Comparison of ENCODE assay signal across 8 cellular contexts in genomic region chr11:1546536-1547466, GRCh38. TPM values are rescaled to one million over a fixed set of nuclear protein-coding genes. Genes with fewer than 3 reads are reported as not detected.
DNase-seq lines count a peak whose midpoint lies in the region; ATAC-seq, FAIRE-seq and TF ChIP-seq lines count a peak whose summit lies in the region.

No MANE protein-coding gene starts in this region.

- H3K9me3 Mint-ChIP-seq in osteocyte (ENCODE audit: unreplicated experiment), result no peaks in the 10 kb centered on the region

- FAIRE-seq in frontal cortex (lab: Jason Lieb, UNC), result no peak

- peak; percentile 96 for TF ChIP-seq CTCF in osteocyte (IDR thresholded peaks at IDR 0.05)

- no peak for ATAC-seq in GM21390 (IDR thresholded peaks at IDR 0.05; ENCODE audit: unreplicated experiment)

- DNase-seq in NCI-H2107 (lab: John Stamatoyannopoulos, UW) (peak; percentile 45), NCI-H2107 treated with DMSO at 0.1 percent for 48 hours (lab: John Stamatoyannopoulos, UW; ENCODE audit: unreplicated experiment) (no peak), NCI-H2196 (lab: John Stamatoyannopoulos, UW; ENCODE audit: unreplicated experiment) (peak; percentile 71), activated T-cell treated with anti-CD3 and anti-CD28 coated beads for 48 hours (ENCODE audit: low read depth) (peak; percentile 54), frontal cortex (ENCODE audit: low spot score in 2 of 2) (peak; percentile 89 to 90), osteocyte (ENCODE audit: extremely low spot score, unreplicated experiment) (no peak), globus pallidus (ENCODE audit: low spot score) (no peak)

- H3K27me3 Mint-ChIP-seq in osteocyte (ENCODE audit: unreplicated experiment), result peaks cover 12% of the 10 kb centered on the region

- no peak overlapping the region for H3K27ac Mint-ChIP-seq in osteocyte (ENCODE audit: unreplicated experiment)

- H3K36me3 Mint-ChIP-seq in osteocyte (ENCODE audit: unreplicated experiment), result no peaks in the 10 kb centered on the region

- H3K4me1 Mint-ChIP-seq in osteocyte (ENCODE audit: unreplicated experiment), result peaks cover 7% of the 10 kb centered on the region

- no peak overlapping the region for H3K4me3 Mint-ChIP-seq in osteocyte (ENCODE audit: unreplicated experiment)

RNA-seq across cellular contexts. Expression of gene DUSP8, which starts 25.3 kb away (rescaled TPM):
- total RNA-seq in frontal cortex, result 4.1 TPM
- 5.4 and 7.7 TPM in 2 replicates for total RNA-seq in osteocyte

RNA-seq across cellular contexts. Expression of gene KRTAP5-1, which starts 38.3 kb away (rescaled TPM):
- total RNA-seq in frontal cortex, result not detected
- total RNA-seq in osteocyte, result not detected in 2 replicates

RNA-seq across cellular contexts. Expression of gene KRTAP5-2, which starts 51.3 kb away (rescaled TPM):
- total RNA-seq in frontal cortex (not detected), osteocyte (not detected in 2 replicates)

Comparison
In these comparisons a context has a peak if more than half of its experiments do, and no peak if none do; other contexts are left out.
1. DNase-seq: peak in NCI-H2107 (single experiment), NCI-H2196 (single experiment), activated T-cell treated with anti-CD3 and anti-CD28 coated beads for 48 hours (single experiment) and frontal cortex (2 of 2); none in NCI-H2107 treated with DMSO at 0.1 percent for 48 hours (single experiment), osteocyte (single experiment) and globus pallidus (single experiment).